Comparison of ENCODE assay signal across 18 cellular contexts in genomic region chr10:77105756-77106155, GRCh38.
DNase-seq lines count a peak whose midpoint lies in the region; ATAC-seq, FAIRE-seq and TF ChIP-seq lines count a peak whose summit lies in the region.
"Had no signal": no experiment of that assay in that cellular context is flagged by ENCODE, and none has a peak within 500 bp of the region (broad histone marks: within the 10 kb centered on the region; RNA-seq: fewer than 3 reads in every experiment).

No MANE protein-coding gene starts in this region.

- H3K4me3 ChIP-seq in HEK293 (ENCODE audit: low read depth, low read length), result no peak overlapping the region
- no peak overlapping the region for H3K4me3 ChIP-seq in uterus
- H3K4me3 ChIP-seq: Peyer's patch, upper lobe of left lung had no signal

- H3K27me3 ChIP-seq in uterus, result no peaks in the 10 kb centered on the region
- H3K27me3 ChIP-seq: Peyer's patch, upper lobe of left lung had no signal

- H3K9me3 ChIP-seq in HEK293 (ENCODE audit: control insufficient read depth, insufficient read depth, low read depth, low read length), result no peaks in the 10 kb centered on the region
- no peaks in the 10 kb centered on the region for H3K9me3 ChIP-seq in uterus
- H3K9me3 ChIP-seq: Peyer's patch, upper lobe of left lung had no signal

- peak; percentile 98 for FAIRE-seq in endometrium (lab: Jason Lieb, UNC)
- peak; percentile 13 for FAIRE-seq in islet of Langerhans (lab: Jason Lieb, UNC)

- intact Hi-C loops in uterus (cut with DNase I; ENCODE audit: low total_unique reads), result no loop called here

- POLR2A ChIA-PET in HEK293 (lab: Yijun Ruan, JAX), result no interaction called here

- H3K36me3 ChIP-seq in HEK293 (ENCODE audit: control insufficient read depth in 2 of 2, insufficient read depth in 1 of 2, low read length in 2 of 2) (no peaks in the 10 kb centered on the region), uterus (no peaks in the 10 kb centered on the region)
- H3K36me3 ChIP-seq: Peyer's patch, upper lobe of left lung had no signal

- H3K4me1 ChIP-seq in HEK293 (ENCODE audit: control insufficient read depth, insufficient read depth, low read length), result no peaks in the 10 kb centered on the region; the same call in 1 of the 2 replicates
- peaks cover 0 to 3% of the 10 kb centered on the region in 2 donors for H3K4me1 ChIP-seq in uterus
- H3K4me1 ChIP-seq: foreskin keratinocyte, parathyroid adenoma, Peyer's patch had no signal

- TF ChIP-seq CTCF in HEK293 (tag by site-specific recombination; IDR thresholded peaks at IDR 0.05), result no peak
- TF ChIP-seq CTCF in uterus (IDR thresholded peaks at IDR 0.05), result no peak

- H3K27ac ChIP-seq in HEK293 (ENCODE audit: extremely low read depth, low read depth, low read length) (no peak overlapping the region; the same call in 1 of the 2 replicates), uterus (peak overlapping the region; percentile 45 to 59)
- H3K27ac ChIP-seq: foreskin keratinocyte, HL-60, parathyroid adenoma, Peyer's patch had no signal

- DNase-seq in uterus, result no peak
- DNase-seq in foreskin melanocyte, result no peak
- DNase-seq in LoVo (ENCODE audit: low spot score), result no peak
- DNase-seq: activated naive CD8-positive, alpha-beta T cell treated with anti-CD3 and anti-CD28 coated beads, Interleukin-2, amount 50 U/mL, for 24 hours; CD8-positive, alpha-beta T cell; foreskin keratinocyte; NCI-H1694; NCI-H510A treated with DMSO at 0.1 percent for 48 hours; Peyer's patch; stimulated activated CD8-positive, alpha-beta memory T cell treated with anti-CD3 and anti-CD28 coated beads, Interleukin-4, amount 100 ng/mL, for 48 hours; T-helper 2 cell; upper lobe of left lung had no signal

- CTCF ChIA-PET in HEK293 (lab: Yijun Ruan, JAX), result interaction anchor here (0.6 kb wide), 1 partner anchor 94 kb away, joined by 3 read pairs; no protein-coding TSS in a partner anchor

- TF ChIP-seq POLR2A in uterus (IDR thresholded peaks at IDR 0.05), result no peak

- ATAC-seq in GM19324 (IDR thresholded peaks at IDR 0.05; ENCODE audit: low FRiP score, unreplicated experiment), result no peak
- ATAC-seq: activated naive CD8-positive, alpha-beta T cell treated with anti-CD3 and anti-CD28 coated beads, Interleukin-2, amount 50 U/mL, for 24 hours; CD8-positive, alpha-beta T cell; foreskin keratinocyte had no signal

TF ChIP-seq in HEK293, 187 proteins besides CTCF, POLR2A, EP300 and RAD21:
- TF ChIP-seq OSR2 (tag by site-specific recombination; IDR thresholded peaks at IDR 0.05) (peak; percentile 36; the same call in 1 of the 2 replicates), PRDM6 (tag by site-specific recombination; IDR thresholded peaks at IDR 0.05) (peak; percentile 38; the same call in 1 of the 2 replicates), ZFP41 (tag by site-specific recombination; IDR thresholded peaks at IDR 0.05; ENCODE audit: borderline replicate concordance) (no peak), RBAK (tag by site-specific recombination; IDR thresholded peaks at IDR 0.05) (no peak), ZSCAN5A (tag by site-specific recombination; IDR thresholded peaks at IDR 0.05) (no peak), ZNF580 (tag by site-specific recombination; IDR thresholded peaks at IDR 0.05) (peak; percentile 61; the same call in 1 of the 2 replicates), ZNF2 (tag by site-specific recombination; IDR thresholded peaks at IDR 0.05) (no peak), FEZF1 (tag by site-specific recombination; IDR thresholded peaks at IDR 0.05) (peak; percentile 36; the same call in 1 of the 2 replicates)
